ENCODE assay signal across 31 cellular contexts in genomic region chr12:97538705-97539104, GRCh38.
"Had no signal": no experiment of that assay in that cellular context is flagged by ENCODE, and none has a peak within 500 bp of the region (broad histone marks: within the 10 kb centered on the region; RNA-seq: fewer than 3 reads in every experiment).

No MANE protein-coding gene starts in this region.

- H3K27me3 Mint-ChIP-seq: activated B cell treated with CpG ODN at 0.5 μM for 24 hours; activated CD8-positive, alpha-beta T cell treated with anti-CD3 and anti-CD28 coated beads for 36 hours; activated naive CD8-positive, alpha-beta T cell; activated T-helper 17 cell treated with anti-CD3 and anti-CD28 coated beads, Interleukin-2, amount 50 U/mL, for 72 hours; effector memory CD8-positive, alpha-beta T cell; T-helper 17 cell had no signal

- H3K4me1 ChIP-seq: esophagus squamous epithelium, heart right ventricle had no signal

- H3K4me1 Mint-ChIP-seq: activated B cell treated with CpG ODN at 0.5 μM for 24 hours; activated T-helper 17 cell treated with anti-CD3 and anti-CD28 coated beads, Interleukin-2, amount 50 U/mL, for 72 hours; T-helper 17 cell had no signal

- ATAC-seq: activated CD4-positive, CD25-positive, alpha-beta regulatory T cell treated with anti-CD3 and anti-CD28 coated beads, Interleukin-2, amount 50 U/mL, for 24 hours; activated CD8-positive, alpha-beta T cell treated with anti-CD3 and anti-CD28 coated beads for 36 hours; activated T-cell treated with anti-CD3 and anti-CD28 coated beads, Interleukin-2, amount 50 U/mL, for 4 hours; activated T-helper 17 cell treated with anti-CD3 and anti-CD28 coated beads, Interleukin-2, amount 50 U/mL, for 72 hours; effector memory CD8-positive, alpha-beta T cell; gastroesophageal sphincter; heart right ventricle; T-helper 17 cell had no signal

- H3K36me3 Mint-ChIP-seq: activated naive CD8-positive, alpha-beta T cell had no signal

- H3K27me3 ChIP-seq: brain microvascular endothelial cell, esophagus squamous epithelium, gastroesophageal sphincter, heart right ventricle had no signal

- H3K9me3 Mint-ChIP-seq: activated B cell treated with CpG ODN at 0.5 μM for 24 hours; activated CD8-positive, alpha-beta T cell treated with anti-CD3 and anti-CD28 coated beads for 36 hours; activated T-cell treated with anti-CD3 and anti-CD28 coated beads, Interleukin-2, amount 50 U/mL, for 4 hours; activated T-helper 17 cell treated with anti-CD3 and anti-CD28 coated beads, Interleukin-2, amount 50 U/mL, for 72 hours; effector memory CD8-positive, alpha-beta T cell; T-helper 2 cell treated with Interferon-gamma antibody and Interleukin-4, amounts not matched to agents 5 μg/mL and 100 μg/mL, for 36 hours had no signal

- DNase-seq: activated B cell treated with CpG ODN at 0.5 μM for 24 hours; activated CD4-positive, alpha-beta T cell treated with anti-CD3 and anti-CD28 coated beads for 48 hours; activated CD4-positive, alpha-beta T cell treated with anti-CD3 and anti-CD28 coated beads, Interleukin-2, amount 50 U/mL, for 1 hour; activated CD4-positive, alpha-beta T cell treated with anti-CD3 and anti-CD28 coated beads, Interleukin-2, amount 50 U/mL, for 48 hours; activated CD8-positive, alpha-beta memory T cell treated with anti-CD3 and anti-CD28 coated beads for 24 hours; activated CD8-positive, alpha-beta T cell treated with anti-CD3 and anti-CD28 coated beads for 36 hours; activated effector memory CD4-positive, alpha-beta T cell treated with Interleukin-2 at 50 U/mL for 16 hours; activated gamma-delta T cell treated with Interleukin-2 at 50 U/mL for 16 hours; activated naive CD4-positive, alpha-beta T cell treated with anti-CD3 and anti-CD28 coated beads, Interleukin-2, amount 50 U/mL, for 16 hours; activated naive CD4-positive, alpha-beta T cell treated with Interleukin-2 at 50 U/mL for 16 hours; activated T-cell treated with anti-CD3 and anti-CD28 coated beads, Interleukin-2, amount 50 U/mL, for 4 hours; amniotic stem cell; anterior cingulate cortex; brain microvascular endothelial cell; caudate nucleus; cortex of kidney; dermis blood vessel endothelial cell; effector CD4-positive, alpha-beta T cell; effector memory CD8-positive, alpha-beta T cell; esophagus squamous epithelium; foreskin melanocyte; heart right ventricle; T-helper 17 cell; T1000; WERI-Rb-1 had no signal

- H3K36me3 ChIP-seq: brain microvascular endothelial cell, esophagus squamous epithelium, gastroesophageal sphincter, heart right ventricle, WERI-Rb-1 had no signal

- H3K9me3 ChIP-seq: esophagus squamous epithelium, gastroesophageal sphincter, heart right ventricle had no signal

- H3K27ac Mint-ChIP-seq: activated B cell treated with CpG ODN at 0.5 μM for 24 hours; activated CD8-positive, alpha-beta T cell treated with anti-CD3 and anti-CD28 coated beads for 36 hours; activated naive CD8-positive, alpha-beta T cell; activated T-helper 17 cell treated with anti-CD3 and anti-CD28 coated beads, Interleukin-2, amount 50 U/mL, for 72 hours; effector memory CD8-positive, alpha-beta T cell; T-helper 17 cell; T-helper 2 cell treated with Interferon-gamma antibody and Interleukin-4, amounts not matched to agents 5 μg/mL and 100 μg/mL, for 36 hours had no signal

- H3K4me3 ChIP-seq: esophagus squamous epithelium, gastroesophageal sphincter, heart right ventricle had no signal

- H3K4me3 Mint-ChIP-seq: activated B cell treated with CpG ODN at 0.5 μM for 24 hours; activated CD8-positive, alpha-beta T cell treated with anti-CD3 and anti-CD28 coated beads for 36 hours; activated naive CD8-positive, alpha-beta T cell; activated T-cell treated with anti-CD3 and anti-CD28 coated beads, Interleukin-2, amount 50 U/mL, for 4 hours; activated T-helper 17 cell treated with anti-CD3 and anti-CD28 coated beads, Interleukin-2, amount 50 U/mL, for 72 hours; effector memory CD8-positive, alpha-beta T cell; T-helper 17 cell; T-helper 2 cell treated with Interferon-gamma antibody and Interleukin-4, amounts not matched to agents 5 μg/mL and 100 μg/mL, for 36 hours had no signal

- H3K27ac ChIP-seq: brain microvascular endothelial cell, epithelial cell of prostate, esophagus squamous epithelium, gastroesophageal sphincter, heart right ventricle, WERI-Rb-1 had no signal
